ENCODE assay signal across 8 cellular contexts in genomic region chr20:38894091-38894847, GRCh38. TPM values are rescaled to one million over a fixed set of nuclear protein-coding genes. Genes with fewer than 3 reads are reported as not detected.
A peak's percentile ranks its signal among the peaks of the same experiment; 100 is the strongest.
DNase-seq lines count a peak whose midpoint lies in the region; ATAC-seq and TF ChIP-seq lines count a peak whose summit lies in the region.

No MANE protein-coding gene starts in this region.

- no peaks in the 10 kb centered on the region for H3K27me3 Mint-ChIP-seq in activated CD8-positive, alpha-beta memory T cell treated with anti-CD3 and anti-CD28 coated beads, Interleukin-2, amount 10 ng/mL, durations not matched to agents 7 days and 5 days
- peaks cover 3% of the 10 kb centered on the region for H3K27me3 Mint-ChIP-seq in glutamatergic neuron (ENCODE audit: unreplicated experiment)

- peak overlapping the region; percentile 68 for H3K27ac ChIP-seq in substantia nigra (ENCODE audit: low read depth, low read length, poor library complexity, severe bottlenecking)

- H3K27ac Mint-ChIP-seq in activated CD8-positive, alpha-beta memory T cell treated with anti-CD3 and anti-CD28 coated beads, Interleukin-2, amount 10 ng/mL, durations not matched to agents 7 days and 5 days: peak overlapping the region; percentile 89
- H3K27ac Mint-ChIP-seq in glutamatergic neuron (ENCODE audit: unreplicated experiment): peak overlapping the region; percentile 83

- TF ChIP-seq CTCF in glutamatergic neuron (IDR thresholded peaks at IDR 0.05; ENCODE audit: partially characterized antibody, unreplicated experiment): peak; percentile 36

- H3K4me1 Mint-ChIP-seq in activated CD8-positive, alpha-beta memory T cell treated with anti-CD3 and anti-CD28 coated beads, Interleukin-2, amount 10 ng/mL, durations not matched to agents 7 days and 5 days: peaks cover 64% of the 10 kb centered on the region
- peaks cover 13% of the 10 kb centered on the region for H3K4me1 Mint-ChIP-seq in glutamatergic neuron (ENCODE audit: low read depth, unreplicated experiment)

- CTCF ChIA-PET in activated CD8-positive, alpha-beta memory T cell treated with anti-CD3 and anti-CD28 coated beads, Interleukin-2, amount 10 ng/mL, durations not matched to agents 7 days and 5 days (lab: Charles Lee): interaction anchor here (0.7 to 3.9 kb wide), 13 partner anchors 10 to 143 kb away, joined by 3 to 42 read pairs (median 3); partner anchors contain the start of gene PPP1R16B

- no peaks in the 10 kb centered on the region for H3K9me3 Mint-ChIP-seq in activated CD8-positive, alpha-beta memory T cell treated with anti-CD3 and anti-CD28 coated beads, Interleukin-2, amount 10 ng/mL, durations not matched to agents 7 days and 5 days (ENCODE audit: low read depth)
- H3K9me3 Mint-ChIP-seq in glutamatergic neuron (ENCODE audit: unreplicated experiment): peaks cover 5% of the 10 kb centered on the region

- H3K36me3 Mint-ChIP-seq in activated CD8-positive, alpha-beta memory T cell treated with anti-CD3 and anti-CD28 coated beads, Interleukin-2, amount 10 ng/mL, durations not matched to agents 7 days and 5 days: peaks cover 30% of the 10 kb centered on the region
- H3K36me3 Mint-ChIP-seq in glutamatergic neuron (ENCODE audit: unreplicated experiment): no peaks in the 10 kb centered on the region

- no peak for DNase-seq in activated CD8-positive, alpha-beta memory T cell treated with anti-CD3 and anti-CD28 coated beads, Interleukin-2, amount 10 ng/mL, durations not matched to agents 7 days and 5 days
- DNase-seq in activated CD8-positive, alpha-beta memory T cell treated with anti-CD3 and anti-CD28 coated beads for 24 hours: no peak
- peak; percentile 33 for DNase-seq in RPMI8226
- DNase-seq in glutamatergic neuron: no peak
- peak in 2 of 49 donors; percentile 61 to 98 for DNase-seq in substantia nigra (lab: John Stamatoyannopoulos, UW)
- DNase-seq in SHP77 treated with DMSO at 0.1 percent for 48 hours (lab: John Stamatoyannopoulos, UW): no peak
- no peak for DNase-seq in activated naive CD4-positive, alpha-beta T cell (lab: John Stamatoyannopoulos, UW)
- DNase-seq in DMS153 treated with DMSO at 0.1 percent for 48 hours (lab: John Stamatoyannopoulos, UW; ENCODE audit: unreplicated experiment): no peak

- peak overlapping the region; percentile 15 for H3K4me3 Mint-ChIP-seq in activated CD8-positive, alpha-beta memory T cell treated with anti-CD3 and anti-CD28 coated beads, Interleukin-2, amount 10 ng/mL, durations not matched to agents 7 days and 5 days
- peak overlapping the region; percentile 41 for H3K4me3 Mint-ChIP-seq in glutamatergic neuron (ENCODE audit: unreplicated experiment)

- no peak for ATAC-seq in activated CD8-positive, alpha-beta memory T cell treated with anti-CD3 and anti-CD28 coated beads, Interleukin-2, amount 10 ng/mL, durations not matched to agents 7 days and 5 days

RNA-seq across cellular contexts. Expression of gene FAM83D, which starts 31.9 kb away (rescaled TPM):
- total RNA-seq in activated CD8-positive, alpha-beta memory T cell treated with anti-CD3 and anti-CD28 coated beads, Interleukin-2, amount 10 ng/mL, durations not matched to agents 7 days and 5 days: 10 to 100 TPM; 23.1 to 28.4 TPM
- total RNA-seq in glutamatergic neuron (ENCODE audit: unreplicated experiment): 4.9 TPM
